ENCODE assay signal across 8 cellular contexts in genomic region chr6:127266892-127267741, GRCh38. TPM values are rescaled to one million over a fixed set of nuclear protein-coding genes. Genes with fewer than 3 reads are reported as not detected.
A peak's percentile ranks its signal among the peaks of the same experiment; 100 is the strongest.
DNase-seq lines count a peak whose midpoint lies in the region; ATAC-seq and TF ChIP-seq lines count a peak whose summit lies in the region.

No MANE protein-coding gene starts in this region.

- peaks cover 12% of the 10 kb centered on the region for H3K36me3 Mint-ChIP-seq in activated CD4-positive, alpha-beta T cell treated with anti-CD3 and anti-CD28 coated beads, Interleukin-2, amount 10 ng/mL, durations not matched to agents 24 days and 14 days (ENCODE audit: low read depth)

- H3K9me3 Mint-ChIP-seq in activated CD4-positive, alpha-beta T cell treated with anti-CD3 and anti-CD28 coated beads, Interleukin-2, amount 10 ng/mL, durations not matched to agents 24 days and 14 days, result no peaks in the 10 kb centered on the region

- H3K4me3 ChIP-seq in coronary artery (peak overlapping the region; percentile 99), lower leg skin (ENCODE audit: low read depth, poor library complexity, severe bottlenecking) (peak overlapping the region; percentile 97)

- no peak for TF ChIP-seq CTCF in coronary artery (IDR thresholded peaks at IDR 0.05)
- TF ChIP-seq CTCF in lower leg skin (IDR thresholded peaks at IDR 0.05), result no peak

- peak overlapping the region; percentile 91 for H3K4me3 Mint-ChIP-seq in activated CD4-positive, alpha-beta T cell treated with anti-CD3 and anti-CD28 coated beads, Interleukin-2, amount 10 ng/mL, durations not matched to agents 24 days and 14 days

- peak overlapping the region; percentile 99 for H3K27ac Mint-ChIP-seq in activated CD4-positive, alpha-beta T cell treated with anti-CD3 and anti-CD28 coated beads, Interleukin-2, amount 10 ng/mL, durations not matched to agents 24 days and 14 days

- ATAC-seq in GM18505 (IDR thresholded peaks at IDR 0.05; ENCODE audit: unreplicated experiment) (peak; percentile 76), HG02938 (IDR thresholded peaks at IDR 0.05; ENCODE audit: unreplicated experiment) (peak; percentile 65)

- H3K4me1 Mint-ChIP-seq in activated CD4-positive, alpha-beta T cell treated with anti-CD3 and anti-CD28 coated beads, Interleukin-2, amount 10 ng/mL, durations not matched to agents 24 days and 14 days, result peaks cover 31% of the 10 kb centered on the region

- peak; percentile 95 for TF ChIP-seq POLR2A in GM18505 (IDR thresholded peaks at IDR 0.05; ENCODE audit: borderline replicate concordance, extremely low read depth, insufficient read depth, insufficient read length)
- TF ChIP-seq POLR2A in lower leg skin (IDR thresholded peaks at IDR 0.05), result peak in 1 of 2 donors; percentile 90

- 0 to 1% methylated on average over 28 to 41 of the region's 67 CpGs for WGBS in lower leg skin, 2 donors

- peak; percentile 39 for DNase-seq in A172 (ENCODE audit: low spot score)
- peak; percentile 13 for DNase-seq in NCI-H2171 (lab: John Stamatoyannopoulos, UW)
- DNase-seq in activated CD4-positive, alpha-beta T cell treated with anti-CD3 and anti-CD28 coated beads, Interleukin-2, amount 10 ng/mL, durations not matched to agents 24 days and 14 days, result peak; percentile 88
- DNase-seq in coronary artery (ENCODE audit: low spot score), result peak; percentile 81
- peak in 1 of 2 donors; percentile 37 for DNase-seq in lower leg skin (ENCODE audit: low spot score in 2 of 2)
- DNase-seq in stimulated activated CD8-positive, alpha-beta memory T cell treated with anti-CD3 and anti-CD28 coated beads, Interleukin-12 subunit alpha, Interleukin-12 subunit beta, amount 100 ng/mL, for 1 hour (ENCODE audit: low read depth), result peak; percentile 22

- intact Hi-C loops in activated CD4-positive, alpha-beta T cell treated with anti-CD3 and anti-CD28 coated beads, Interleukin-2, amount 10 ng/mL, durations not matched to agents 24 days and 14 days (cut with micrococcal nuclease), result loop anchor here (1.0 to 5.0 kb wide), 5 partner anchors 24 to 1965 kb away; partner anchors contain the start of genes ECHDC1, HDDC2 and MTCL3
- intact Hi-C loops in lower leg skin (cut with DNase I; ENCODE audit: low total_unique reads), result no loop called here

- peak overlapping the region; percentile 99 to 100 for H3K27ac ChIP-seq in coronary artery

- H3K27me3 Mint-ChIP-seq in activated CD4-positive, alpha-beta T cell treated with anti-CD3 and anti-CD28 coated beads, Interleukin-2, amount 10 ng/mL, durations not matched to agents 24 days and 14 days, result peaks cover 24% of the 10 kb centered on the region

RNA-seq across cellular contexts. Expression of gene RNF146, which starts 0.5 kb away (rescaled TPM):
- 28.2 and 34.9 TPM in 2 replicates for total RNA-seq in A172 (2014; rRNA removed; shearing (Covaris generic))
- total RNA-seq in activated CD4-positive, alpha-beta T cell treated with anti-CD3 and anti-CD28 coated beads, Interleukin-2, amount 10 ng/mL, durations not matched to agents 24 days and 14 days, result 16.7 and 18.4 TPM in 2 replicates
- total RNA-seq in lower leg skin, result 10 to 100 TPM; 30.3 to 41.6 (median 35.1) TPM
